ENCODE assay signal across 8 cellular contexts in the genomic region with DNA sequence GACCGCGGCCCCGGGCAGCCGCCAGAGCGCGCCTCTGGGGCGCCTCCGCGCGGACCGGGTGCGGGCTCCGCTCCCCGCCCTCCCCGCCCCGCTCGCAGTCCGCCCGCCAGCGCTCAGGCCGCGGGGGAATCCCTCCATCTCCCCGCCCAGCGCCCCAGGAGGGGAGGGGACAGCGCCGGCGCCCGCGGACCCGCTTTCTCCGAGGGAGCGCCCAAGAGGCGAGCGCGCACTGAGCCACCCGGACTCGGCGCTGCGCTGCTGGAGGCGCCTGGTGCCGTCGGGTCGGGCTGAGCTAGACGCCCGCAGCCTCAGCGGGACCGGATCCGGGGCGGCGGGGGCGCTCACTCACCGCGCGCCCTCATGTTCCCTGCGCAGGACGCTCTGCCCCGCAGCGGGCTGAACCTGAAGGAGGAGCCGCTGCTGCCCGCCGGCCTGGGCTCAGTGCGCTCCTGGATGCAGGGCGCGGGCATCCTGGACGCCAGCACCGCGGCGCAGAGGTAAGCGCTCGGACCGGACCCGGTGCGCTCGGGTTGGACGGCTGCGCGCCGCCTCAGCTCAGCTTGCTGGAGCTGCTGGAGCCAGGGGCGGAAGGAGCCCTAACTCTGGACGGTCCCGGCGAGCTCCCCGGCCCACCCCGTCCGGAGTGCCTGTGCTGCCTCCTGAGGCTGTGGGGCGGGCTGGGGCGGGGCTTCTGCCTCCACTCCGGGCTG. TPM values are rescaled to one million over a fixed set of nuclear protein-coding genes. Genes with fewer than 3 reads are reported as not detected.
DNase-seq lines count a peak whose midpoint lies in the region; ATAC-seq, FAIRE-seq and TF ChIP-seq lines count a peak whose summit lies in the region.

No MANE protein-coding gene starts in this region.

- H3K4me3 Mint-ChIP-seq in T-helper 2 cell treated with Interferon-gamma antibody and Interleukin-4, amounts not matched to agents 5 μg/mL and 100 μg/mL, for 36 hours, result no peak overlapping the region

- peaks cover 8% of the 10 kb centered on the region for H3K36me3 Mint-ChIP-seq in T-helper 2 cell treated with Interferon-gamma antibody and Interleukin-4, amounts not matched to agents 5 μg/mL and 100 μg/mL, for 36 hours (ENCODE audit: low read depth)

- peaks cover 10 to 26% of the 10 kb centered on the region in 2 experiments for H3K27me3 ChIP-seq in GM12878 (replicated peaks in 1 of 2; ENCODE audit: control insufficient read depth in 2 of 2, insufficient read depth in 2 of 2, low read length in 1 of 2)
- peaks cover 19 to 85% of the 10 kb centered on the region in 2 donors for H3K27me3 ChIP-seq in left lung

- TF ChIP-seq POLR2A in GM12878 (IDR thresholded peaks at IDR 0.05; ENCODE audit: low read depth, low read length), result no peak

- H3K27me3 Mint-ChIP-seq in T-helper 2 cell treated with Interferon-gamma antibody and Interleukin-4, amounts not matched to agents 5 μg/mL and 100 μg/mL, for 36 hours (ENCODE audit: low read depth), result peaks cover 57% of the 10 kb centered on the region

- H3K9ac ChIP-seq in GM12878 (ENCODE audit: control insufficient read depth, insufficient read depth, low read length), result no peak overlapping the region

- H3K9me3 ChIP-seq in GM12878 (replicated peaks; ENCODE audit: control insufficient read depth, insufficient read depth, low read length) (no peaks in the 10 kb centered on the region), left lung (no peaks in the 10 kb centered on the region)

- H4K20me1 ChIP-seq in GM12878 (ENCODE audit: control insufficient read depth, insufficient read depth), result no peaks in the 10 kb centered on the region

- H3K36me3 ChIP-seq in GM12878 (ENCODE audit: control insufficient read depth in 2 of 2, insufficient read depth in 2 of 2, low read length in 1 of 2) (no peaks in the 10 kb centered on the region), left lung (no peaks in the 10 kb centered on the region)

- peaks cover 16% of the 10 kb centered on the region for H3K4me1 Mint-ChIP-seq in T-helper 2 cell treated with Interferon-gamma antibody and Interleukin-4, amounts not matched to agents 5 μg/mL and 100 μg/mL, for 36 hours (ENCODE audit: low read depth)

- 37% methylated on average over 53 of the region's 88 CpGs for WGBS in GM12878 (ENCODE audit: insufficient coverage, insufficient replicate concordance, low lambda C conversion rate, missing lambda C conversion rate)

- H3K79me2 ChIP-seq in GM12878 (ENCODE audit: control insufficient read depth, insufficient read depth, low read length), result no peaks in the 10 kb centered on the region

- SMC1A ChIA-PET in GM12878 (lab: Charles Lee; ENCODE audit: uncharacterized antibody, unreplicated experiment), result no interaction called here

- TF ChIP-seq CTCF in GM12878 (IDR thresholded peaks at IDR 0.05 in 2 of 3, conservative IDR thresholded peaks at IDR 0.05 in 1 of 3; ENCODE audit: control insufficient read depth in 2 of 3, extremely low read depth in 1 of 3, insufficient read depth in 1 of 3, low read depth in 3 of 3, low read length in 3 of 3) (no peak), left lung (IDR thresholded peaks at IDR 0.05) (no peak)

- FAIRE-seq in GM12878 (lab: Jason Lieb, UNC), result no peak

- no peak overlapping the region for H2AFZ ChIP-seq in GM12878 (ENCODE audit: control insufficient read depth, low read depth, low read length)

- no peak for TF ChIP-seq EP300 in GM12878 (IDR thresholded peaks at IDR 0.05; ENCODE audit: borderline replicate concordance in 1 of 2, control insufficient read depth in 1 of 2, low read depth in 2 of 2, low read length in 2 of 2)

- H3K27ac ChIP-seq in GM12878 (ENCODE audit: control insufficient read depth, insufficient read depth), result no peak overlapping the region
- peak overlapping the region in 1 of 2 donors; percentile 33 for H3K27ac ChIP-seq in left lung

- DNase-seq in T-helper 2 cell treated with Interferon-gamma antibody and Interleukin-4, amounts not matched to agents 5 μg/mL and 100 μg/mL, for 36 hours (ENCODE audit: low spot score), result peak; percentile 61
- DNase-seq in GM12878 (ENCODE audit: low read depth, low spot score), result no peak
- peak in 1 of 2 donors; percentile 81 for DNase-seq in left lung
- peak; percentile 29 for DNase-seq in stimulated activated CD8-positive, alpha-beta memory T cell treated with anti-CD3 and anti-CD28 coated beads, Interleukin-12 subunit alpha, Interleukin-12 subunit beta, amount 100 ng/mL, for 1 hour (ENCODE audit: low read depth)
- DNase-seq in NCI-H774 (lab: John Stamatoyannopoulos, UW), result no peak
- no peak for DNase-seq in DMS79 treated with DMSO at 0.1 percent for 48 hours (lab: John Stamatoyannopoulos, UW)

- intact Hi-C loops in GM12878 (cut with micrococcal nuclease; ENCODE audit: unreplicated experiment) (no loop called here), left lung (cut with DNase I) (no loop called here)

- no peak for TF ChIP-seq RAD21 in GM12878 (IDR thresholded peaks at IDR 0.05; ENCODE audit: insufficient read depth, low read depth, low read length)

- POLR2A ChIA-PET in GM12878 (lab: Charles Lee), result no interaction called here

- ATAC-seq in HG02759 (IDR thresholded peaks at IDR 0.05; ENCODE audit: unreplicated experiment) (peak; percentile 33), GM12878 (peak; percentile 15; the same call in 1 of the 3 replicates), left lung (peak; percentile 49), HG03097 (IDR thresholded peaks at IDR 0.05; ENCODE audit: low FRiP score, unreplicated experiment) (no peak)

- H3K27ac Mint-ChIP-seq in T-helper 2 cell treated with Interferon-gamma antibody and Interleukin-4, amounts not matched to agents 5 μg/mL and 100 μg/mL, for 36 hours, result no peak overlapping the region

- H3K4me2 ChIP-seq in GM12878 (ENCODE audit: control insufficient read depth, insufficient read depth), result peak overlapping the region; percentile 48; the same call in 1 of the 2 replicates

- H3K9me3 Mint-ChIP-seq in T-helper 2 cell treated with Interferon-gamma antibody and Interleukin-4, amounts not matched to agents 5 μg/mL and 100 μg/mL, for 36 hours, result no peaks in the 10 kb centered on the region

- H3K4me1 ChIP-seq in GM12878 (ENCODE audit: control insufficient read depth, insufficient read depth, low read length), result no peaks in the 10 kb centered on the region
- H3K4me1 ChIP-seq in left lung, result peaks cover 4 to 16% of the 10 kb centered on the region in 2 donors

- in situ Hi-C loops in GM12878 (cut with MboI), result no loop called here

- CTCF ChIA-PET in GM12878 (lab: Yijun Ruan, JAX), result no interaction called here

- no peak overlapping the region for H3K4me3 ChIP-seq in GM12878
- H3K4me3 ChIP-seq in left lung, result peak overlapping the region; percentile 19 to 41

- no TSS peak for BruUV-seq in GM12878 (replicated peaks; lab: Mats Ljungman, UMichigan)

- RAD21 ChIA-PET in GM12878 (lab: Charles Lee; ENCODE audit: unreplicated experiment), result no interaction called here

RNA-seq across cellular contexts. Expression of gene EBF4, which starts 0.9 kb away (rescaled TPM):
- not detected in 2 replicates for total RNA-seq in GM12878 (2013; cell fraction: nucleolus; rRNA removed)
- total RNA-seq in GM12878 (2014; rRNA removed) (not detected in 2 replicates), GM12878 (2014; rRNA removed; fragmentation: Illumina TruSeq; extraction: Trizol) (not detected in 2 replicates), GM12878 (2021) (0.13 TPM in 1 of 2 replicates, not detected in the other), left lung (10 to 100 TPM in 1 of 2 donors, 1 to 10 TPM in 1; 10.0 to 11.9 TPM)
- not detected for polyA plus RNA-seq in GM12878 (2011; ENCODE audit: low read depth)
- polyA plus RNA-seq in GM12878 (2011; rRNA removed) (not detected in 2 replicates), GM12878 (2014; fragmentation: Illumina TruSeq; extraction: Trizol) (not detected in 2 replicates), GM12878 (2014; fragmentation: Nextera tagmentation; extraction: Ambion mirVana) (not detected), GM12878 (2014; rRNA removed) (not detected in 2 replicates), GM12878 (2016; fragmentation: Nextera tagmentation; extraction: Ambion mirVana) (not detected)
- polyA plus RNA-seq in GM12878 (2011; cell fraction: cytosol; rRNA removed), result not detected in 2 replicates
- not detected in 2 replicates for polyA plus RNA-seq in GM12878 (2011; cell fraction: nucleus; rRNA removed)
- polyA plus RNA-seq in GM12878 (2012), result 0.06 and 0.22 TPM in 2 replicates
- not detected in 2 replicates for polyA minus RNA-seq in GM12878 (2011; rRNA and poly(A)+ RNA removed)
- not detected in 2 replicates for polyA minus RNA-seq in GM12878 (2011; cell fraction: cytosol; rRNA and poly(A)+ RNA removed)
- not detected in 2 replicates for polyA minus RNA-seq in GM12878 (2011; cell fraction: nucleus; rRNA and poly(A)+ RNA removed)

RNA-seq across cellular contexts. Expression of gene IDH3B, which starts 29.4 kb away (rescaled TPM):
- 83.2 and 91.2 TPM in 2 replicates for total RNA-seq in GM12878 (2013; cell fraction: nucleolus; rRNA removed)
- total RNA-seq in GM12878 (2014; rRNA removed) (131 and 136 TPM in 2 replicates), GM12878 (2014; rRNA removed; fragmentation: Illumina TruSeq; extraction: Trizol) (84.7 and 90.5 TPM in 2 replicates), GM12878 (2021) (109 and 110 TPM in 2 replicates), left lung (10 to 100 TPM; 51.7 to 64.8 TPM)
- polyA plus RNA-seq in GM12878 (2011; ENCODE audit: low read depth), result 112 TPM
- polyA plus RNA-seq in GM12878 (2011; rRNA removed) (145 and 177 TPM in 2 replicates), GM12878 (2014; fragmentation: Illumina TruSeq; extraction: Trizol) (98.3 and 101 TPM in 2 replicates), GM12878 (2014; fragmentation: Nextera tagmentation; extraction: Ambion mirVana) (10 to 100 TPM; 65.3 to 87.1 TPM), GM12878 (2014; rRNA removed) (134 and 144 TPM in 2 replicates), GM12878 (2016; fragmentation: Nextera tagmentation; extraction: Ambion mirVana) (100 to 1,000 TPM; 149 to 167 TPM)
- 211 and 226 TPM in 2 replicates for polyA plus RNA-seq in GM12878 (2011; cell fraction: cytosol; rRNA removed)
- 484 and 526 TPM in 2 replicates for polyA plus RNA-seq in GM12878 (2011; cell fraction: nucleus; rRNA removed)
- 102 and 111 TPM in 2 replicates for polyA plus RNA-seq in GM12878 (2012)
- polyA minus RNA-seq in GM12878 (2011; rRNA and poly(A)+ RNA removed), result 159 and 168 TPM in 2 replicates
- 34.7 and 40.0 TPM in 2 replicates for polyA minus RNA-seq in GM12878 (2011; cell fraction: cytosol; rRNA and poly(A)+ RNA removed)
- 69.9 and 95.9 TPM in 2 replicates for polyA minus RNA-seq in GM12878 (2011; cell fraction: nucleus; rRNA and poly(A)+ RNA removed)

RNA-seq across cellular contexts. Expression of gene NOP56, which starts 41.0 kb away (rescaled TPM):
- total RNA-seq in GM12878 (2013; cell fraction: nucleolus; rRNA removed), result 254 and 257 TPM in 2 replicates
- 440 and 489 TPM in 2 replicates for total RNA-seq in GM12878 (2014; rRNA removed)
- total RNA-seq in GM12878 (2014; rRNA removed; fragmentation: Illumina TruSeq; extraction: Trizol), result 502 and 535 TPM in 2 replicates
- 409 and 424 TPM in 2 replicates for total RNA-seq in GM12878 (2021)
- 171 TPM for polyA plus RNA-seq in GM12878 (2011; ENCODE audit: low read depth)
- 218 and 254 TPM in 2 replicates for polyA plus RNA-seq in GM12878 (2011; rRNA removed)
- 225 and 235 TPM in 2 replicates for polyA plus RNA-seq in GM12878 (2011; cell fraction: cytosol; rRNA removed)
- 739 and 811 TPM in 2 replicates for polyA plus RNA-seq in GM12878 (2011; cell fraction: nucleus; rRNA removed)
- 189 and 258 TPM in 2 replicates for polyA plus RNA-seq in GM12878 (2012)
- 550 and 607 TPM in 2 replicates for polyA plus RNA-seq in GM12878 (2014; fragmentation: Illumina TruSeq; extraction: Trizol)
- 100 to 1,000 TPM; 368 to 439 TPM for polyA plus RNA-seq in GM12878 (2014; fragmentation: Nextera tagmentation; extraction: Ambion mirVana)
- 371 and 408 TPM in 2 replicates for polyA plus RNA-seq in GM12878 (2014; rRNA removed)
- polyA plus RNA-seq in GM12878 (2016; fragmentation: Nextera tagmentation; extraction: Ambion mirVana), result 100 to 1,000 TPM; 524 to 544 TPM
- polyA minus RNA-seq in GM12878 (2011; rRNA and poly(A)+ RNA removed), result 286 and 315 TPM in 2 replicates
- 94.6 and 146 TPM in 2 replicates for polyA minus RNA-seq in GM12878 (2011; cell fraction: cytosol; rRNA and poly(A)+ RNA removed)
- 316 and 496 TPM in 2 replicates for polyA minus RNA-seq in GM12878 (2011; cell fraction: nucleus; rRNA and poly(A)+ RNA removed)
- total RNA-seq in left lung, result 100 to 1,000 TPM in 1 of 2 donors, 10 to 100 TPM in 1; 81.0 to 182 TPM

Comparison
In these comparisons a context has a peak if more than half of its experiments do, and no peak if none do; other contexts are left out.
1. DNase-seq: peak in T-helper 2 cell treated with Interferon-gamma antibody and Interleukin-4, amounts not matched to agents 5 μg/mL and 100 μg/mL, for 36 hours (single experiment) and stimulated activated CD8-positive, alpha-beta memory T cell treated with anti-CD3 and anti-CD28 coated beads, Interleukin-12 subunit alpha, Interleukin-12 subunit beta, amount 100 ng/mL, for 1 hour (single experiment); none in GM12878 (single experiment), NCI-H774 (single experiment) and DMS79 treated with DMSO at 0.1 percent for 48 hours (single experiment).
2. RNA of gene EBF4, which starts 0.9 kb away (total RNA-seq): 10.0 to 11.9 TPM in left lung; 0.13 TPM in GM12878; every median in the first group is over 4 times any median in the second.